ENCODE assay signal across 4 cellular contexts in genomic region chr15:59835801-59836200, GRCh38.
"Had no signal": no experiment of that assay in that cellular context is flagged by ENCODE, and none has a peak within 500 bp of the region (broad histone marks: within the 10 kb centered on the region; RNA-seq: fewer than 3 reads in every experiment).

No MANE protein-coding gene starts in this region.

- H3K27ac Mint-ChIP-seq: GM23338, H9 had no signal

- H3K9me3 Mint-ChIP-seq: GM23338, H9 had no signal

- H3K4me3 ChIP-seq: GM23338 had no signal

- H3K4me3 Mint-ChIP-seq: GM23338, H9 had no signal

- DNase-seq: H9, HCEC 1CT, IMR-90 had no signal
